In the genomic region with DNA sequence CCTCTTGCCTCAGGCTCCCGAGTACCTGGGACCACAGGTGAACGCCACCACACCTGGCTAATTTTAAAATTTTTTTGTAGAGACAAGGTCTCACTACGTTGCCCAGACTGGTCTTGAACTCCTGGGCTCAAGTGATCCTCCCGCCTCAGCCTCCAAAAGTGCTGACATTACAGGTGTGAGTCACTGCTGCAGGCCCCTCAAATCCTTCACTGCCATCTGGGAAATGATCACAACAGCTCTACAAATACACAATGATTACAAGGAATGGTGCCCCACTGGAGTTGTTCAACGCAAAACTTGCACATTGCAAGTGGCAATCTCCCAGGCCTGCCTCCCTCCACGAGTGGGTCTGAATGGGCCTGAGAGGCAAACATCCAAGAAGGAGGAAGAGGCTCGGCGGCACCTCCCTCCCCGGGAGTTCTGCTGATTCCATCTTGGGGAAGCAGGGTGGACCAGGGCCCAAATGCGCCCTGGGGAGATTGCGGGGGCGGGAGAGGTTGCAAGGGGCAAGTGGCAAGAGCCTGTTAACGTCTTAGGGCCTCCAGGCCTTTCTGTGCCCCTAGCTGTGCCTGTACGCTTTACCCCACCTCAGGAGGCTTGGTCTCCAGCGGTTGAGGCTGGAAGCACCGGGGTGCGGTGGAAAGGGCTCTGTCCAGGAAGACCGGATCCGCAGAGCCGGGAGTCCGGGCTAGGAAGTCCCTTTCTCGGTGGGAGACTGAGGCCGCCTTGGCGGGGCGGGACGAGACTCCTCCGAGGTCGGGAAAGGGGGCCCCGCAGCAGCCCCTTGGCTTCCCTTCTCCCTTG, we compare ENCODE assay signal across 8 cellular contexts. TPM values are rescaled to one million over a fixed set of nuclear protein-coding genes. Genes with fewer than 3 reads are reported as not detected.
DNase-seq lines count a peak whose midpoint lies in the region; ATAC-seq and TF ChIP-seq lines count a peak whose summit lies in the region.

No MANE protein-coding gene starts in this region.

- H3K4me1 Mint-ChIP-seq in T-helper 2 cell treated with Interferon-gamma antibody and Interleukin-4, amounts not matched to agents 5 μg/mL and 100 μg/mL, for 36 hours (ENCODE audit: low read depth) = peaks cover 34% of the 10 kb centered on the region
- H3K4me1 Mint-ChIP-seq in stimulated activated naive B cell treated with anti-CD40 and anti-IgM and Interleukin-4, amounts not matched to agents 10 μg/mL and 1 μg/mL and 100 μg/mL, for 72 hours = peaks cover 28 to 48% of the 10 kb centered on the region in 2 donors

- DNase-seq in T-helper 2 cell treated with Interferon-gamma antibody and Interleukin-4, amounts not matched to agents 5 μg/mL and 100 μg/mL, for 36 hours (ENCODE audit: low spot score) = no peak
- no peak for DNase-seq in T-helper 2 cell
- DNase-seq in adrenal gland = peak in 1 of 7 donors; percentile 35
- no peak for DNase-seq in stimulated activated naive B cell treated with anti-CD40 and anti-IgM and Interleukin-4, amounts not matched to agents 10 μg/mL and 1 μg/mL and 100 μg/mL, for 72 hours
- DNase-seq in NCI-H1930 (lab: John Stamatoyannopoulos, UW) = no peak
- DNase-seq in T-helper 9 cell = no peak
- no peak for DNase-seq in stimulated activated CD8-positive, alpha-beta memory T cell treated with anti-CD3 and anti-CD28 coated beads, Interleukin-4, amount 100 ng/mL, for 48 hours

- 47 to 62% (median 53%) methylated on average over 9 to 29 of the region's 29 CpGs for WGBS in adrenal gland, 4 donors

- H3K27ac ChIP-seq in adrenal gland (peak overlapping the region in 4 of 5 donors; percentile 64 to 97 (median 81)), iPS-20b (ENCODE audit: low read length) (no peak overlapping the region)

- no peak for ATAC-seq in stimulated activated naive B cell treated with anti-CD40 and anti-IgM and Interleukin-4, amounts not matched to agents 10 μg/mL and 1 μg/mL and 100 μg/mL, for 72 hours (replicated peaks)

- H3K9me3 Mint-ChIP-seq in T-helper 2 cell treated with Interferon-gamma antibody and Interleukin-4, amounts not matched to agents 5 μg/mL and 100 μg/mL, for 36 hours = no peaks in the 10 kb centered on the region
- no peaks in the 10 kb centered on the region for H3K9me3 Mint-ChIP-seq in stimulated activated naive B cell treated with anti-CD40 and anti-IgM and Interleukin-4, amounts not matched to agents 10 μg/mL and 1 μg/mL and 100 μg/mL, for 72 hours

- H3K4me1 ChIP-seq in adrenal gland (replicated peaks in 1 of 2) (peaks cover 0 to 16% of the 10 kb centered on the region in 2 donors), iPS-20b (ENCODE audit: insufficient read depth, low read length) (peaks cover 14% of the 10 kb centered on the region; the same call in 1 of the 2 replicates)

- H3K36me3 ChIP-seq in adrenal gland (replicated peaks in 1 of 2) (no peaks in the 10 kb centered on the region), iPS-20b (ENCODE audit: insufficient read depth, low read depth, low read length) (no peaks in the 10 kb centered on the region)

- no peak for TF ChIP-seq POLR2A in adrenal gland (IDR thresholded peaks at IDR 0.05)

- intact Hi-C loops in adrenal gland (cut with DNase I) = loop anchor here (2.0 to 10.0 kb wide), 4 partner anchors 90 to 122 kb away; a partner anchor contains a TSS

- H3K27me3 Mint-ChIP-seq in T-helper 2 cell treated with Interferon-gamma antibody and Interleukin-4, amounts not matched to agents 5 μg/mL and 100 μg/mL, for 36 hours (ENCODE audit: low read depth) = peaks cover 2% of the 10 kb centered on the region
- H3K27me3 Mint-ChIP-seq in stimulated activated naive B cell treated with anti-CD40 and anti-IgM and Interleukin-4, amounts not matched to agents 10 μg/mL and 1 μg/mL and 100 μg/mL, for 72 hours = no peaks in the 10 kb centered on the region

- peak overlapping the region; percentile 55 for H3K27ac Mint-ChIP-seq in T-helper 2 cell treated with Interferon-gamma antibody and Interleukin-4, amounts not matched to agents 5 μg/mL and 100 μg/mL, for 36 hours
- H3K27ac Mint-ChIP-seq in stimulated activated naive B cell treated with anti-CD40 and anti-IgM and Interleukin-4, amounts not matched to agents 10 μg/mL and 1 μg/mL and 100 μg/mL, for 72 hours = peak overlapping the region; percentile 68

- H3K36me3 Mint-ChIP-seq in T-helper 2 cell treated with Interferon-gamma antibody and Interleukin-4, amounts not matched to agents 5 μg/mL and 100 μg/mL, for 36 hours (ENCODE audit: low read depth) = peaks cover 13% of the 10 kb centered on the region
- no peaks in the 10 kb centered on the region for H3K36me3 Mint-ChIP-seq in stimulated activated naive B cell treated with anti-CD40 and anti-IgM and Interleukin-4, amounts not matched to agents 10 μg/mL and 1 μg/mL and 100 μg/mL, for 72 hours

- H3K27me3 ChIP-seq in adrenal gland (no peaks in the 10 kb centered on the region), iPS-20b (ENCODE audit: insufficient read depth, low read length) (peaks cover 11% of the 10 kb centered on the region)

- H3K9ac ChIP-seq in iPS-20b (ENCODE audit: low read depth, low read length) = peak overlapping the region; percentile 76; the same call in 1 of the 2 replicates

- H3K9me3 ChIP-seq in adrenal gland (replicated peaks in 1 of 3) (no peaks in the 10 kb centered on the region), iPS-20b (ENCODE audit: insufficient read depth, low read depth, low read length) (no peaks in the 10 kb centered on the region)

- peak in 1 of 6 experiments; percentile 19 for TF ChIP-seq CTCF in adrenal gland (IDR thresholded peaks at IDR 0.05)

- H3K4me3 ChIP-seq in adrenal gland = peak overlapping the region in 2 of 4 donors; percentile 16 to 60
- H3K4me3 ChIP-seq in iPS-20b (ENCODE audit: low read length) = peak overlapping the region; percentile 78

- peak overlapping the region; percentile 59 for H3K4me3 Mint-ChIP-seq in T-helper 2 cell treated with Interferon-gamma antibody and Interleukin-4, amounts not matched to agents 5 μg/mL and 100 μg/mL, for 36 hours
- peak overlapping the region; percentile 55 to 56 for H3K4me3 Mint-ChIP-seq in stimulated activated naive B cell treated with anti-CD40 and anti-IgM and Interleukin-4, amounts not matched to agents 10 μg/mL and 1 μg/mL and 100 μg/mL, for 72 hours

RNA-seq across cellular contexts. Expression of a gene that starts 0.7 kb away (rescaled TPM):
- total RNA-seq in adrenal gland = 100 to 1,000 TPM; 185 to 458 (median 280) TPM
- 100 to 1,000 TPM; 126 to 335 (median 276) TPM for polyA plus RNA-seq in adrenal gland

RNA-seq across cellular contexts. Expression of a gene that starts 24.9 kb away (rescaled TPM):
- total RNA-seq in adrenal gland = 1 to 10 TPM; 1.9 to 6.2 (median 3.9) TPM
- 1 to 10 TPM in 2 of 3 donors, under 1 TPM in 1; 0.32 to 3.9 (median 1.2) TPM for polyA plus RNA-seq in adrenal gland

RNA-seq across cellular contexts. Expression of a gene that starts 58.8 kb away (rescaled TPM):
- total RNA-seq in adrenal gland = under 1 TPM in 3 of 8 donors, not detected in 5; 0.11 to 0.32 (median 0.14) TPM
- polyA plus RNA-seq in adrenal gland = under 1 TPM in 2 of 3 donors, not detected in 1; 0.07 to 0.08 TPM
